ENCODE assay signal across 1 cellular context in the genomic region with DNA sequence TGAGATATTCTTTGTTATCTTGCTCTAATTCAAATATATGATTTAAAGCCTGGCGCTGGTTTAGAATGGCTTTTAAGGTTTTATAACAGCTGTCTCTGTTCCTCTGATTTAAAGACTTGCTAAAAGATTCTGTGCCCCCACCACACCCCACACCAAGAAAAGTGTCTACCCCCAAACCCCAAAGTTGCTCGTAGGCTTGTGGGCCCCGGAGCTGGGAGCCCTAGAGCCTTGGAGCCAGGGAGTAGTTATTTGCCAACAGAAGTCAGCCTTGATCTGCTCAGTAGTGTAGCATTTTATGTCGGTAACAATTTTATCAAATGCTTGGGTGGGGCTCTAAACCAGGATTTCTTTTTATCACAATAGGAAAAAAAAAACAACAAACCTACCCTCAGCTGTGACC.
TF ChIP-seq lines count a peak whose summit lies in the region.

No MANE protein-coding gene starts in this region.

TF ChIP-seq in GM23338, 12 proteins besides CTCF, POLR2A, EP300 and RAD21 (continued from another document):
- TF ChIP-seq, protein P1, sequence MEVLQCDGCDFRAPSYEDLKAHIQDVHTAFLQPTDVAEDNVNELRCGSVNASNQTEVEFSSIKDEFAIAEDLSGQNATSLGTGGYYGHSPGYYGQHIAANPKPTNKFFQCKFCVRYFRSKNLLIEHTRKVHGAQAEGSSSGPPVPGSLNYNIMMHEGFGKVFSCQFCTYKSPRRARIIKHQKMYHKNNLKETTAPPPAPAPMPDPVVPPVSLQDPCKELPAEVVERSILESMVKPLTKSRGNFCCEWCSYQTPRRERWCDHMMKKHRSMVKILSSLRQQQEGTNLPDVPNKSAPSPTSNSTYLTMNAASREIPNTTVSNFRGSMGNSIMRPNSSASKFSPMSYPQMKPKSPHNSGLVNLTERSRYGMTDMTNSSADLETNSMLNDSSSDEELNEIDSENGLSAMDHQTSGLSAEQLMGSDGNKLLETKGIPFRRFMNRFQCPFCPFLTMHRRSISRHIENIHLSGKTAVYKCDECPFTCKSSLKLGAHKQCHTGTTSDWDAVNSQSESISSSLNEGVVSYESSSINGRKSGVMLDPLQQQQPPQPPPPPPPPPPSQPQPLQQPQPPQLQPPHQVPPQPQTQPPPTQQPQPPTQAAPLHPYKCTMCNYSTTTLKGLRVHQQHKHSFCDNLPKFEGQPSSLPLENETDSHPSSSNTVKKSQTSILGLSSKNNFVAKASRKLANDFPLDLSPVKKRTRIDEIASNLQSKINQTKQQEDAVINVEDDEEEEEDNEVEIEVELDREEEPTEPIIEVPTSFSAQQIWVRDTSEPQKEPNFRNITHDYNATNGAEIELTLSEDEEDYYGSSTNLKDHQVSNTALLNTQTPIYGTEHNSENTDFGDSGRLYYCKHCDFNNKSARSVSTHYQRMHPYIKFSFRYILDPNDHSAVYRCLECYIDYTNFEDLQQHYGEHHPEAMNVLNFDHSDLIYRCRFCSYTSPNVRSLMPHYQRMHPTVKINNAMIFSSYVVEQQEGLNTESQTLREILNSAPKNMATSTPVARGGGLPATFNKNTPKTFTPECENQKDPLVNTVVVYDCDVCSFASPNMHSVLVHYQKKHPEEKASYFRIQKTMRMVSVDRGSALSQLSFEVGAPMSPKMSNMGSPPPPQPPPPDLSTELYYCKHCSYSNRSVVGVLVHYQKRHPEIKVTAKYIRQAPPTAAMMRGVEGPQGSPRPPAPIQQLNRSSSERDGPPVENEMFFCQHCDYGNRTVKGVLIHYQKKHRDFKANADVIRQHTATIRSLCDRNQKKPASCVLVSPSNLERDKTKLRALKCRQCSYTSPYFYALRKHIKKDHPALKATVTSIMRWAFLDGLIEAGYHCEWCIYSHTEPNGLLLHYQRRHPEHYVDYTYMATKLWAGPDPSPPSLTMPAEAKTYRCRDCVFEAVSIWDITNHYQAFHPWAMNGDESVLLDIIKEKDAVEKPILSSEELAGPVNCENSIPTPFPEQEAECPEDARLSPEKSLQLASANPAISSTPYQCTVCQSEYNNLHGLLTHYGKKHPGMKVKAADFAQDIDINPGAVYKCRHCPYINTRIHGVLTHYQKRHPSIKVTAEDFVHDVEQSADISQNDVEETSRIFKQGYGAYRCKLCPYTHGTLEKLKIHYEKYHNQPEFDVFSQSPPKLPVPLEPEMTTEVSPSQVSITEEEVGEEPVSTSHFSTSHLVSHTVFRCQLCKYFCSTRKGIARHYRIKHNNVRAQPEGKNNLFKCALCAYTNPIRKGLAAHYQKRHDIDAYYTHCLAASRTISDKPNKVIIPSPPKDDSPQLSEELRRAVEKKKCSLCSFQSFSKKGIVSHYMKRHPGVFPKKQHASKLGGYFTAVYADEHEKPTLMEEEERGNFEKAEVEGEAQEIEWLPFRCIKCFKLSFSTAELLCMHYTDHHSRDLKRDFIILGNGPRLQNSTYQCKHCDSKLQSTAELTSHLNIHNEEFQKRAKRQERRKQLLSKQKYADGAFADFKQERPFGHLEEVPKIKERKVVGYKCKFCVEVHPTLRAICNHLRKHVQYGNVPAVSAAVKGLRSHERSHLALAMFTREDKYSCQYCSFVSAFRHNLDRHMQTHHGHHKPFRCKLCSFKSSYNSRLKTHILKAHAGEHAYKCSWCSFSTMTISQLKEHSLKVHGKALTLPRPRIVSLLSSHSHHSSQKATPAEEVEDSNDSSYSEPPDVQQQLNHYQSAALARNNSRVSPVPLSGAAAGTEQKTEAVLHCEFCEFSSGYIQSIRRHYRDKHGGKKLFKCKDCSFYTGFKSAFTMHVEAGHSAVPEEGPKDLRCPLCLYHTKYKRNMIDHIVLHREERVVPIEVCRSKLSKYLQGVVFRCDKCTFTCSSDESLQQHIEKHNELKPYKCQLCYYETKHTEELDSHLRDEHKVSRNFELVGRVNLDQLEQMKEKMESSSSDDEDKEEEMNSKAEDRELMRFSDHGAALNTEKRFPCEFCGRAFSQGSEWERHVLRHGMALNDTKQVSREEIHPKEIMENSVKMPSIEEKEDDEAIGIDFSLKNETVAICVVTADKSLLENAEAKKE (CRISPR knock-in tag; IDR thresholded peaks at IDR 0.05): no peak
- TF ChIP-seq CREB1 (CRISPR knock-in tag; IDR thresholded peaks at IDR 0.05; ENCODE audit: low read depth) (no peak), EZH2 (IDR thresholded peaks at IDR 0.05; ENCODE audit: low read depth, unreplicated experiment) (no peak)
